15 cellular contexts compared by ENCODE assay signal in genomic region chr10:86229378-86229777, GRCh38.
"Had no signal": no experiment of that assay in that cellular context is flagged by ENCODE, and none has a peak within 500 bp of the region (broad histone marks: within the 10 kb centered on the region; RNA-seq: fewer than 3 reads in every experiment).

No MANE protein-coding gene starts in this region.

- DNase-seq: activated CD4-positive, alpha-beta T cell treated with anti-CD3 and anti-CD28 coated beads, Interleukin-2, amount 10 ng/mL, durations not matched to agents 24 days and 14 days; activated CD4-positive, CD25-positive, alpha-beta regulatory T cell; activated CD8-positive, alpha-beta memory T cell treated with anti-CD3 and anti-CD28 coated beads, Interleukin-2, amount 50 U/mL, for 48 hours; activated gamma-delta T cell treated with Interleukin-2 at 50 U/mL for 16 hours; activated naive CD8-positive, alpha-beta T cell treated with anti-CD3 and anti-CD28 coated beads for 36 hours; effector memory CD8-positive, alpha-beta T cell; gastrocnemius medialis; heart right ventricle; naive B cell; retina; stimulated activated CD4-positive, alpha-beta T cell treated with anti-CD3 and anti-CD28 coated beads, Interleukin-2, amount 100 ng/mL, for 48 hours; thyroid gland had no signal

- H3K79me2 ChIP-seq: parathyroid adenoma had no signal

- H3K9ac ChIP-seq: parathyroid adenoma had no signal

- H3K4me1 ChIP-seq: gastrocnemius medialis, parathyroid adenoma had no signal

- ATAC-seq: effector memory CD8-positive, alpha-beta T cell; gastrocnemius medialis; stimulated activated memory B cell treated with anti-CD40 and anti-IgM and Interleukin-4, amounts not matched to agents 10 μg/mL and 1 μg/mL and 100 μg/mL, for 72 hours had no signal

- H2AFZ ChIP-seq: parathyroid adenoma had no signal

- H3K36me3 ChIP-seq: gastrocnemius medialis, heart right ventricle, thyroid gland had no signal

- H3K4me3 ChIP-seq: gastrocnemius medialis, heart right ventricle, thyroid gland had no signal

- H3K27ac ChIP-seq: epithelial cell of prostate, gastrocnemius medialis, heart right ventricle, parathyroid adenoma, thyroid gland had no signal

- H3K27me3 ChIP-seq: gastrocnemius medialis, heart right ventricle, thyroid gland had no signal

- H3K9me3 ChIP-seq: gastrocnemius medialis, heart right ventricle, thyroid gland had no signal
